10 cellular contexts compared by ENCODE assay signal in the genomic region with DNA sequence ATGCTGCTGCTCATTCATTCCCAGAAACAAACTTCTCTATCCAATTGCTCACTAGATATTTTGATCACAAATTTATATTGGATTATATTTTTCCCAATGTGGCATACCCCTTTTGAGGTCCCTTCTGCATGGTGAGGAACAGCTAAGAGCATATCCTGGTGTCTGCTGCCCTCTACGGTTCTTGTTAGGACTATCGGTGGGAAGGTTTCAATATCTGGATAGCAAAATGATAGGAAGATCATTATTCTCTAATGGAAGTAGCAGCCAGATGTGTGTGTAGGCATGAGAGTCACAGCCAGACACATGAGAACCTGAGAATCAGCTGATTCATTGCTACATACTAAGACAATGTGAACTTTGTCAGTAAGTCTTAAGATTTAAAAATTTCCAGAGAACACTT.
DNase-seq lines count a peak whose midpoint lies in the region; ATAC-seq lines count a peak whose summit lies in the region.
"Had no signal": no experiment of that assay in that cellular context is flagged by ENCODE, and none has a peak within 500 bp of the region (broad histone marks: within the 10 kb centered on the region; RNA-seq: fewer than 3 reads in every experiment).

No MANE protein-coding gene starts in this region.

- peak; percentile 62 for DNase-seq in NCI-H82 (lab: John Stamatoyannopoulos, UW)
- DNase-seq in NCI-H82 treated with DMSO at 0.1 percent for 48 hours (lab: John Stamatoyannopoulos, UW; ENCODE audit: unreplicated experiment): no peak
- DNase-seq in NCI-H526 (lab: John Stamatoyannopoulos, UW): peak; percentile 20 to 57
- DNase-seq in epidermal melanocyte (ENCODE audit: insufficient read length, low spot score): peak; percentile 20
- peak; percentile 25 for DNase-seq in skeletal muscle cell (ENCODE audit: low read depth)
- no peak for DNase-seq in activated CD8-positive, alpha-beta memory T cell treated with anti-CD3 and anti-CD28 coated beads, Interleukin-2, amount 50 U/mL, for 48 hours
- no peak for DNase-seq in SKM-1 (lab: John Stamatoyannopoulos, UW; ENCODE audit: unreplicated experiment)
- DNase-seq: activated T-cell treated with anti-CD3 and anti-CD28 coated beads, Interleukin-2, amount 50 U/mL, for 72 hours; uterus had no signal

- ATAC-seq in activated T-helper 17 cell treated with anti-CD3 and anti-CD28 coated beads, Interleukin-2, amount 50 U/mL, for 72 hours (replicated peaks): no peak
- ATAC-seq: activated T-cell treated with anti-CD3 and anti-CD28 coated beads, Interleukin-2, amount 50 U/mL, for 72 hours had no signal

- no peak overlapping the region for H3K4me3 ChIP-seq in skeletal muscle cell (ENCODE audit: low read depth, low read length)
- H3K4me3 ChIP-seq: uterus had no signal

- H3K36me3 Mint-ChIP-seq in activated T-helper 17 cell treated with anti-CD3 and anti-CD28 coated beads, Interleukin-2, amount 50 U/mL, for 72 hours (ENCODE audit: low read depth): no peaks in the 10 kb centered on the region

- no peaks in the 10 kb centered on the region for H3K4me1 Mint-ChIP-seq in activated T-helper 17 cell treated with anti-CD3 and anti-CD28 coated beads, Interleukin-2, amount 50 U/mL, for 72 hours

- H3K27ac Mint-ChIP-seq in activated T-helper 17 cell treated with anti-CD3 and anti-CD28 coated beads, Interleukin-2, amount 50 U/mL, for 72 hours: no peak overlapping the region
- H3K27ac Mint-ChIP-seq: activated T-cell treated with anti-CD3 and anti-CD28 coated beads, Interleukin-2, amount 50 U/mL, for 72 hours had no signal

- peaks cover 15% of the 10 kb centered on the region for H3K9me3 Mint-ChIP-seq in activated T-helper 17 cell treated with anti-CD3 and anti-CD28 coated beads, Interleukin-2, amount 50 U/mL, for 72 hours

- no peaks in the 10 kb centered on the region for H3K27me3 Mint-ChIP-seq in activated T-helper 17 cell treated with anti-CD3 and anti-CD28 coated beads, Interleukin-2, amount 50 U/mL, for 72 hours

- no peak overlapping the region for H3K4me3 Mint-ChIP-seq in activated T-helper 17 cell treated with anti-CD3 and anti-CD28 coated beads, Interleukin-2, amount 50 U/mL, for 72 hours
- H3K4me3 Mint-ChIP-seq: activated T-cell treated with anti-CD3 and anti-CD28 coated beads, Interleukin-2, amount 50 U/mL, for 72 hours had no signal

Comparison
In these comparisons a context has a peak if more than half of its experiments do, and no peak if none do; other contexts are left out.
1. DNase-seq: peak in NCI-H82 (single experiment), NCI-H526 (2 of 2), epidermal melanocyte (single experiment) and skeletal muscle cell (single experiment); none in NCI-H82 treated with DMSO at 0.1 percent for 48 hours (single experiment), activated CD8-positive, alpha-beta memory T cell treated with anti-CD3 and anti-CD28 coated beads, Interleukin-2, amount 50 U/mL, for 48 hours (single experiment) and SKM-1 (single experiment).